Comparison of ENCODE assay signal across 1 cellular context in the genomic region with DNA sequence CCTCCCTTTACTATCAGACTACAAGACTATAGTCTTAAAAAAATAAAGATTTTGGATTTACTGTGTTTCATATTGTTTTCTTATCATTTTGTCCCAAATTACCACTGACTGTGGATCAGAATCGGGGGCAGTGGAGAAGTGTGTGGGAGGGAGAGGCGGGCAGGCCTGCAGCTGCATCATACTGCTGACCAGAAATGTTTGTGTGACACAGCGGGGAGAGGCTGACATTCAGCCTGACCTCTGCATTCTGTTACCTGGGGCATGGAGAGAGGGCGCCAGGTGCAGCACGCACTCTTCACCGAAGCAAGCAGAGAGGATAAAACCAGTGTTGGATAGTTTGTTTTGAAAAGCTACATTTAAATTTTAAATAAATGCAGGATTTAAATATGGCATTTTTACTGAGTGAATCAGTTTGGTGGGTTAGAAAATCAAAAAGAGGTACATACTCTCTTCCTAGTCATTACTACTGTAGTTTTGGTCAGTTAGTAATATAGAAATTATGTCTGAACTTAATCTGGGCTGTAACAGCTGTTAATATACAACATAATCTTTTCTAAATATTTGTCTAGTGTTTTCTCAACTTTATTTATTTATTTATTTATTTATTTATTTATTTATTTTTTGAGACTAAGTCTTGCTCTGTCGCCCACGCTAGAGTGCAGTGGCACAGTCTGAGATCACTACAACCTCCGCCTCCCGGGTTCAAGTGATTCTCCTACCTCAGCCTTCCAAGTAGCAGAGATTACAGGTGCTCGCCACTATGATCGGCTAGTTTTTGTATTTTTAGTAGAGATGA.
TF ChIP-seq lines count a peak whose summit lies in the region.

No MANE protein-coding gene starts in this region.

TF ChIP-seq in GM23338, 12 proteins besides CTCF, POLR2A, EP300 and RAD21 (continued from another document):
- TF ChIP-seq, protein P1, sequence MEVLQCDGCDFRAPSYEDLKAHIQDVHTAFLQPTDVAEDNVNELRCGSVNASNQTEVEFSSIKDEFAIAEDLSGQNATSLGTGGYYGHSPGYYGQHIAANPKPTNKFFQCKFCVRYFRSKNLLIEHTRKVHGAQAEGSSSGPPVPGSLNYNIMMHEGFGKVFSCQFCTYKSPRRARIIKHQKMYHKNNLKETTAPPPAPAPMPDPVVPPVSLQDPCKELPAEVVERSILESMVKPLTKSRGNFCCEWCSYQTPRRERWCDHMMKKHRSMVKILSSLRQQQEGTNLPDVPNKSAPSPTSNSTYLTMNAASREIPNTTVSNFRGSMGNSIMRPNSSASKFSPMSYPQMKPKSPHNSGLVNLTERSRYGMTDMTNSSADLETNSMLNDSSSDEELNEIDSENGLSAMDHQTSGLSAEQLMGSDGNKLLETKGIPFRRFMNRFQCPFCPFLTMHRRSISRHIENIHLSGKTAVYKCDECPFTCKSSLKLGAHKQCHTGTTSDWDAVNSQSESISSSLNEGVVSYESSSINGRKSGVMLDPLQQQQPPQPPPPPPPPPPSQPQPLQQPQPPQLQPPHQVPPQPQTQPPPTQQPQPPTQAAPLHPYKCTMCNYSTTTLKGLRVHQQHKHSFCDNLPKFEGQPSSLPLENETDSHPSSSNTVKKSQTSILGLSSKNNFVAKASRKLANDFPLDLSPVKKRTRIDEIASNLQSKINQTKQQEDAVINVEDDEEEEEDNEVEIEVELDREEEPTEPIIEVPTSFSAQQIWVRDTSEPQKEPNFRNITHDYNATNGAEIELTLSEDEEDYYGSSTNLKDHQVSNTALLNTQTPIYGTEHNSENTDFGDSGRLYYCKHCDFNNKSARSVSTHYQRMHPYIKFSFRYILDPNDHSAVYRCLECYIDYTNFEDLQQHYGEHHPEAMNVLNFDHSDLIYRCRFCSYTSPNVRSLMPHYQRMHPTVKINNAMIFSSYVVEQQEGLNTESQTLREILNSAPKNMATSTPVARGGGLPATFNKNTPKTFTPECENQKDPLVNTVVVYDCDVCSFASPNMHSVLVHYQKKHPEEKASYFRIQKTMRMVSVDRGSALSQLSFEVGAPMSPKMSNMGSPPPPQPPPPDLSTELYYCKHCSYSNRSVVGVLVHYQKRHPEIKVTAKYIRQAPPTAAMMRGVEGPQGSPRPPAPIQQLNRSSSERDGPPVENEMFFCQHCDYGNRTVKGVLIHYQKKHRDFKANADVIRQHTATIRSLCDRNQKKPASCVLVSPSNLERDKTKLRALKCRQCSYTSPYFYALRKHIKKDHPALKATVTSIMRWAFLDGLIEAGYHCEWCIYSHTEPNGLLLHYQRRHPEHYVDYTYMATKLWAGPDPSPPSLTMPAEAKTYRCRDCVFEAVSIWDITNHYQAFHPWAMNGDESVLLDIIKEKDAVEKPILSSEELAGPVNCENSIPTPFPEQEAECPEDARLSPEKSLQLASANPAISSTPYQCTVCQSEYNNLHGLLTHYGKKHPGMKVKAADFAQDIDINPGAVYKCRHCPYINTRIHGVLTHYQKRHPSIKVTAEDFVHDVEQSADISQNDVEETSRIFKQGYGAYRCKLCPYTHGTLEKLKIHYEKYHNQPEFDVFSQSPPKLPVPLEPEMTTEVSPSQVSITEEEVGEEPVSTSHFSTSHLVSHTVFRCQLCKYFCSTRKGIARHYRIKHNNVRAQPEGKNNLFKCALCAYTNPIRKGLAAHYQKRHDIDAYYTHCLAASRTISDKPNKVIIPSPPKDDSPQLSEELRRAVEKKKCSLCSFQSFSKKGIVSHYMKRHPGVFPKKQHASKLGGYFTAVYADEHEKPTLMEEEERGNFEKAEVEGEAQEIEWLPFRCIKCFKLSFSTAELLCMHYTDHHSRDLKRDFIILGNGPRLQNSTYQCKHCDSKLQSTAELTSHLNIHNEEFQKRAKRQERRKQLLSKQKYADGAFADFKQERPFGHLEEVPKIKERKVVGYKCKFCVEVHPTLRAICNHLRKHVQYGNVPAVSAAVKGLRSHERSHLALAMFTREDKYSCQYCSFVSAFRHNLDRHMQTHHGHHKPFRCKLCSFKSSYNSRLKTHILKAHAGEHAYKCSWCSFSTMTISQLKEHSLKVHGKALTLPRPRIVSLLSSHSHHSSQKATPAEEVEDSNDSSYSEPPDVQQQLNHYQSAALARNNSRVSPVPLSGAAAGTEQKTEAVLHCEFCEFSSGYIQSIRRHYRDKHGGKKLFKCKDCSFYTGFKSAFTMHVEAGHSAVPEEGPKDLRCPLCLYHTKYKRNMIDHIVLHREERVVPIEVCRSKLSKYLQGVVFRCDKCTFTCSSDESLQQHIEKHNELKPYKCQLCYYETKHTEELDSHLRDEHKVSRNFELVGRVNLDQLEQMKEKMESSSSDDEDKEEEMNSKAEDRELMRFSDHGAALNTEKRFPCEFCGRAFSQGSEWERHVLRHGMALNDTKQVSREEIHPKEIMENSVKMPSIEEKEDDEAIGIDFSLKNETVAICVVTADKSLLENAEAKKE (CRISPR knock-in tag; IDR thresholded peaks at IDR 0.05), result no peak
- TF ChIP-seq POLR2AphosphoS5 (IDR thresholded peaks at IDR 0.05; ENCODE audit: low read depth), result no peak
- no peak for TF ChIP-seq ZNF331 (CRISPR knock-in tag; IDR thresholded peaks at IDR 0.05; ENCODE audit: low read depth)
- no peak for TF ChIP-seq EZH2 (IDR thresholded peaks at IDR 0.05; ENCODE audit: low read depth, unreplicated experiment)
- TF ChIP-seq NANOG (IDR thresholded peaks at IDR 0.05; ENCODE audit: borderline replicate concordance), result no peak
- TF ChIP-seq, protein P2, sequence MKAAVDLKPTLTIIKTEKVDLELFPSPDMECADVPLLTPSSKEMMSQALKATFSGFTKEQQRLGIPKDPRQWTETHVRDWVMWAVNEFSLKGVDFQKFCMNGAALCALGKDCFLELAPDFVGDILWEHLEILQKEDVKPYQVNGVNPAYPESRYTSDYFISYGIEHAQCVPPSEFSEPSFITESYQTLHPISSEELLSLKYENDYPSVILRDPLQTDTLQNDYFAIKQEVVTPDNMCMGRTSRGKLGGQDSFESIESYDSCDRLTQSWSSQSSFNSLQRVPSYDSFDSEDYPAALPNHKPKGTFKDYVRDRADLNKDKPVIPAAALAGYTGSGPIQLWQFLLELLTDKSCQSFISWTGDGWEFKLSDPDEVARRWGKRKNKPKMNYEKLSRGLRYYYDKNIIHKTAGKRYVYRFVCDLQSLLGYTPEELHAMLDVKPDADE (IDR thresholded peaks at IDR 0.05), result no peak
- TF ChIP-seq, protein P3, sequence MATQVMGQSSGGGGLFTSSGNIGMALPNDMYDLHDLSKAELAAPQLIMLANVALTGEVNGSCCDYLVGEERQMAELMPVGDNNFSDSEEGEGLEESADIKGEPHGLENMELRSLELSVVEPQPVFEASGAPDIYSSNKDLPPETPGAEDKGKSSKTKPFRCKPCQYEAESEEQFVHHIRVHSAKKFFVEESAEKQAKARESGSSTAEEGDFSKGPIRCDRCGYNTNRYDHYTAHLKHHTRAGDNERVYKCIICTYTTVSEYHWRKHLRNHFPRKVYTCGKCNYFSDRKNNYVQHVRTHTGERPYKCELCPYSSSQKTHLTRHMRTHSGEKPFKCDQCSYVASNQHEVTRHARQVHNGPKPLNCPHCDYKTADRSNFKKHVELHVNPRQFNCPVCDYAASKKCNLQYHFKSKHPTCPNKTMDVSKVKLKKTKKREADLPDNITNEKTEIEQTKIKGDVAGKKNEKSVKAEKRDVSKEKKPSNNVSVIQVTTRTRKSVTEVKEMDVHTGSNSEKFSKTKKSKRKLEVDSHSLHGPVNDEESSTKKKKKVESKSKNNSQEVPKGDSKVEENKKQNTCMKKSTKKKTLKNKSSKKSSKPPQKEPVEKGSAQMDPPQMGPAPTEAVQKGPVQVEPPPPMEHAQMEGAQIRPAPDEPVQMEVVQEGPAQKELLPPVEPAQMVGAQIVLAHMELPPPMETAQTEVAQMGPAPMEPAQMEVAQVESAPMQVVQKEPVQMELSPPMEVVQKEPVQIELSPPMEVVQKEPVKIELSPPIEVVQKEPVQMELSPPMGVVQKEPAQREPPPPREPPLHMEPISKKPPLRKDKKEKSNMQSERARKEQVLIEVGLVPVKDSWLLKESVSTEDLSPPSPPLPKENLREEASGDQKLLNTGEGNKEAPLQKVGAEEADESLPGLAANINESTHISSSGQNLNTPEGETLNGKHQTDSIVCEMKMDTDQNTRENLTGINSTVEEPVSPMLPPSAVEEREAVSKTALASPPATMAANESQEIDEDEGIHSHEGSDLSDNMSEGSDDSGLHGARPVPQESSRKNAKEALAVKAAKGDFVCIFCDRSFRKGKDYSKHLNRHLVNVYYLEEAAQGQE (IDR thresholded peaks at IDR 0.05; ENCODE audit: unreplicated experiment), result no peak
- TF ChIP-seq ZNF114 (CRISPR knock-in tag; IDR thresholded peaks at IDR 0.05), result no peak
- TF ChIP-seq EZH2phosphoT487 (IDR thresholded peaks at IDR 0.05; ENCODE audit: unreplicated experiment), result no peak
